ENCODE assay signal across 8 cellular contexts in genomic region chr19:35643255-35644205, GRCh38. TPM values are rescaled to one million over a fixed set of nuclear protein-coding genes. Genes with fewer than 3 reads are reported as not detected.
DNase-seq lines count a peak whose midpoint lies in the region; ATAC-seq and TF ChIP-seq lines count a peak whose summit lies in the region.

No MANE protein-coding gene starts in this region.

- peak overlapping the region; percentile 73 to 92 (median 81) for H3K27ac ChIP-seq in adrenal gland
- peak overlapping the region; percentile 89 for H3K27ac ChIP-seq in left ventricle myocardium inferior (replicated peaks)
- H3K27ac ChIP-seq in psoas muscle, result peak overlapping the region; percentile 77
- peak overlapping the region; percentile 96 for H3K27ac ChIP-seq in vagina

- peak; percentile 24 to 29 (median 26) for ATAC-seq in psoas muscle

- TF ChIP-seq CTCF in adrenal gland (IDR thresholded peaks at IDR 0.05) (no peak), left ventricle myocardium inferior (IDR thresholded peaks at IDR 0.05; ENCODE audit: borderline replicate concordance) (no peak), psoas muscle (IDR thresholded peaks at IDR 0.05) (no peak), vagina (IDR thresholded peaks at IDR 0.05) (no peak)

- TF ChIP-seq POLR2A in adrenal gland (IDR thresholded peaks at IDR 0.05) (peak; percentile 78 to 85), vagina (IDR thresholded peaks at IDR 0.05) (peak in 1 of 2 donors; percentile 44)

- H3K36me3 ChIP-seq in adrenal gland (replicated peaks in 1 of 2) (no peaks in the 10 kb centered on the region), left ventricle myocardium inferior (no peaks in the 10 kb centered on the region), psoas muscle (ENCODE audit: insufficient read depth in 1 of 2, low read depth in 1 of 2) (peaks cover 0 to under 1% of the 10 kb centered on the region in 2 donors), vagina (no peaks in the 10 kb centered on the region)

- 0 to 3% (median 2%) methylated on average over 5 to 69 of the region's 69 CpGs for WGBS in adrenal gland, 4 donors
- 1% methylated on average over 55 to 69 of the region's 69 CpGs for WGBS in psoas muscle, 3 donors

- H3K27me3 ChIP-seq in adrenal gland (no peaks in the 10 kb centered on the region), left ventricle myocardium inferior (ENCODE audit: low read depth) (no peaks in the 10 kb centered on the region), psoas muscle (ENCODE audit: insufficient read depth in 3 of 3, low read length in 2 of 3) (no peaks in the 10 kb centered on the region), vagina (no peaks in the 10 kb centered on the region)

- intact Hi-C loops in adrenal gland (cut with DNase I) (no loop called here), left ventricle myocardium inferior (cut with micrococcal nuclease) (no loop called here), psoas muscle (cut with DNase I) (no loop called here), vagina (cut with DNase I) (no loop called here)

- H3K9me3 ChIP-seq in adrenal gland (replicated peaks in 1 of 3) (no peaks in the 10 kb centered on the region), left ventricle myocardium inferior (replicated peaks) (no peaks in the 10 kb centered on the region), psoas muscle (no peaks in the 10 kb centered on the region), vagina (no peaks in the 10 kb centered on the region)

- DNase-seq in DMS79 (lab: John Stamatoyannopoulos, UW) (peak; percentile 80), H4 (ENCODE audit: low spot score) (peak; percentile 88), NCI-H1092 (lab: John Stamatoyannopoulos, UW) (peak; percentile 36), T follicular helper cell (ENCODE audit: low read depth) (peak; percentile 61), adrenal gland (peak; percentile 83 to 90 (median 86)), left ventricle myocardium inferior (peak; percentile 81), psoas muscle (peak; percentile 76 to 85), vagina (ENCODE audit: extremely low spot score in 2 of 2) (no peak)

- peak overlapping the region in 3 of 4 donors; percentile 42 to 58 (median 55) for H3K4me3 ChIP-seq in adrenal gland
- H3K4me3 ChIP-seq in left ventricle myocardium inferior, result peak overlapping the region; percentile 79
- H3K4me3 ChIP-seq in psoas muscle, result peak overlapping the region; percentile 67
- peak overlapping the region; percentile 48 to 65 for H3K4me3 ChIP-seq in vagina

- peaks cover 6 to 13% of the 10 kb centered on the region in 2 donors for H3K4me1 ChIP-seq in adrenal gland (replicated peaks in 1 of 2)
- H3K4me1 ChIP-seq in left ventricle myocardium inferior, result peaks cover 40% of the 10 kb centered on the region
- peaks cover 9% of the 10 kb centered on the region for H3K4me1 ChIP-seq in psoas muscle
- H3K4me1 ChIP-seq in vagina, result peaks cover 42% of the 10 kb centered on the region

RNA-seq across cellular contexts. Expression of gene ETV2, which starts 2.0 kb away (rescaled TPM):
- 2.8 and 4.9 TPM in 2 replicates for total RNA-seq in H4 (2014; rRNA removed; shearing (Covaris generic))
- 1 to 10 TPM in 5 of 8 donors, under 1 TPM in 1, not detected in 2; 0.96 to 2.6 (median 2.2) TPM for total RNA-seq in adrenal gland
- 1 to 10 TPM in 2 of 3 donors, under 1 TPM in 1; 0.38 to 5.3 (median 5.0) TPM for polyA plus RNA-seq in adrenal gland
- 0.33 TPM for total RNA-seq in left ventricle myocardium inferior
- not detected for total RNA-seq in psoas muscle
- under 1 TPM; 0.19 to 0.23 (median 0.20) TPM for polyA plus RNA-seq in psoas muscle
- total RNA-seq in vagina, result not detected

RNA-seq across cellular contexts. Expression of gene COX6B1, which starts 4.6 kb away (rescaled TPM):
- total RNA-seq in H4 (2014; rRNA removed; shearing (Covaris generic)), result 1,937 and 2,103 TPM in 2 replicates
- total RNA-seq in adrenal gland (100 to 1,000 TPM; 289 to 694 (median 436) TPM), left ventricle myocardium inferior (1,365 TPM), psoas muscle (100 to 1,000 TPM; 631 to 878 (median 757) TPM), vagina (265 TPM)
- polyA plus RNA-seq in adrenal gland (1,000 to 10,000 TPM in 2 of 3 donors, 100 to 1,000 TPM in 1; 626 to 1,985 (median 1,187) TPM), psoas muscle (1,000 to 10,000 TPM in 2 of 3 donors, 100 to 1,000 TPM in 1; 912 to 1,724 (median 1,459) TPM)

RNA-seq across cellular contexts. Expression of gene RBM42, which starts 14.7 kb away (rescaled TPM):
- 135 and 156 TPM in 2 replicates for total RNA-seq in H4 (2014; rRNA removed; shearing (Covaris generic))
- total RNA-seq in adrenal gland (10 to 100 TPM; 60.6 to 92.9 (median 77.9) TPM), left ventricle myocardium inferior (52.7 TPM), psoas muscle (10 to 100 TPM; 50.1 to 68.1 (median 59.1) TPM), vagina (54.3 TPM)
- polyA plus RNA-seq in adrenal gland (100 to 1,000 TPM in 1 of 3 donors, 10 to 100 TPM in 2; 23.9 to 107 (median 80.7) TPM), psoas muscle (10 to 100 TPM; 53.2 to 69.1 (median 61.1) TPM)

RNA-seq across cellular contexts. Expression of gene UPK1A, which starts 22.8 kb away (rescaled TPM):
- not detected in 2 replicates for total RNA-seq in H4 (2014; rRNA removed; shearing (Covaris generic))
- not detected for total RNA-seq in adrenal gland
- 1 to 10 TPM in 1 of 3 donors, not detected in 2; 1.2 TPM for polyA plus RNA-seq in adrenal gland
- total RNA-seq in left ventricle myocardium inferior, result not detected
- not detected for total RNA-seq in psoas muscle
- polyA plus RNA-seq in psoas muscle, result under 1 TPM; 0.17 to 0.31 (median 0.24) TPM
- total RNA-seq in vagina, result 9.1 TPM

RNA-seq across cellular contexts. Expression of gene HAUS5, which starts 31.0 kb away (rescaled TPM):
- 17.2 and 22.7 TPM in 2 replicates for total RNA-seq in H4 (2014; rRNA removed; shearing (Covaris generic))
- total RNA-seq in adrenal gland, result 10 to 100 TPM in 5 of 8 donors, 1 to 10 TPM in 3; 6.2 to 22.4 (median 10.8) TPM
- 10 to 100 TPM in 2 of 3 donors, 1 to 10 TPM in 1; 5.2 to 38.2 (median 20.7) TPM for polyA plus RNA-seq in adrenal gland
- total RNA-seq in left ventricle myocardium inferior, result 3.7 TPM
- 1 to 10 TPM; 2.5 to 6.1 (median 4.8) TPM for total RNA-seq in psoas muscle
- 1 to 10 TPM; 3.3 to 3.9 (median 3.6) TPM for polyA plus RNA-seq in psoas muscle
- 11.0 TPM for total RNA-seq in vagina

Comparison
In these comparisons a context has a peak if more than half of its experiments do, and no peak if none do; other contexts are left out.
1. DNase-seq: peak in DMS79 (single experiment), H4 (single experiment), NCI-H1092 (single experiment), T follicular helper cell (single experiment), adrenal gland (7 of 7), left ventricle myocardium inferior (single experiment) and psoas muscle (2 of 2); none in vagina (0 of 2).
2. Peak in every context shown above with its lines, with median percentiles within 50 percentile points of each other: H3K27ac ChIP-seq and H3K4me3 ChIP-seq.